14 cellular contexts compared by ENCODE assay signal in genomic region chr9:133682961-133683493, GRCh38. TPM values are rescaled to one million over a fixed set of nuclear protein-coding genes. Genes with fewer than 3 reads are reported as not detected.
DNase-seq lines count a peak whose midpoint lies in the region; ATAC-seq, FAIRE-seq and TF ChIP-seq lines count a peak whose summit lies in the region.
"Had no signal": no experiment of that assay in that cellular context is flagged by ENCODE, and none has a peak within 500 bp of the region (broad histone marks: within the 10 kb centered on the region; RNA-seq: fewer than 3 reads in every experiment).

No MANE protein-coding gene starts in this region.

- H3K27ac Mint-ChIP-seq in activated T-cell treated with anti-CD3 and anti-CD28 coated beads, Interleukin-2, amount 50 U/mL, for 72 hours, result no peak overlapping the region
- no peak overlapping the region for H3K27ac Mint-ChIP-seq in WTC11

- peak overlapping the region; percentile 80 to 87 for H3K4me3 Mint-ChIP-seq in activated T-cell treated with anti-CD3 and anti-CD28 coated beads, Interleukin-2, amount 50 U/mL, for 72 hours
- H3K4me3 Mint-ChIP-seq in WTC11, result no peak overlapping the region

- H3K27me3 Mint-ChIP-seq in activated T-cell treated with anti-CD3 and anti-CD28 coated beads, Interleukin-2, amount 50 U/mL, for 72 hours (ENCODE audit: low read depth), result no peaks in the 10 kb centered on the region
- H3K27me3 Mint-ChIP-seq in WTC11 (ENCODE audit: low read depth), result no peaks in the 10 kb centered on the region

- peaks cover 30% of the 10 kb centered on the region for H3K4me1 Mint-ChIP-seq in activated T-cell treated with anti-CD3 and anti-CD28 coated beads, Interleukin-2, amount 50 U/mL, for 72 hours (ENCODE audit: low read depth)
- peaks cover 2% of the 10 kb centered on the region; the same call in 1 of the 2 replicates for H3K4me1 Mint-ChIP-seq in WTC11

- CTCF ChIA-PET in WTC11 (lab: Charles Lee), result interaction anchor here (1.0 to 1.5 kb wide), 2 partner anchors 12 to 60 kb away, joined by 3 to 4 read pairs; no protein-coding TSS in a partner anchor

- H3K4me3 ChIP-seq in adipocyte (ENCODE audit: low read length) (no peak overlapping the region), right lobe of liver (no peak overlapping the region), upper lobe of left lung (no peak overlapping the region), testis (no peak overlapping the region)

- TF ChIP-seq CTCF in right lobe of liver (IDR thresholded peaks at IDR 0.05) (no peak), upper lobe of left lung (IDR thresholded peaks at IDR 0.05) (no peak), WTC11 (IDR thresholded peaks at IDR 0.05) (no peak), testis (IDR thresholded peaks at IDR 0.05) (no peak)

- peak overlapping the region; percentile 4 to 70 (median 10) for H3K27ac ChIP-seq in right lobe of liver
- H3K27ac ChIP-seq in upper lobe of left lung, result peak overlapping the region; percentile 69 to 84 (median 75)
- H3K27ac ChIP-seq in testis, result no peak overlapping the region
- H3K27ac ChIP-seq: foreskin keratinocyte had no signal

- H3K36me3 ChIP-seq in adipocyte (ENCODE audit: control insufficient read depth, insufficient read depth, low read length, severe bottlenecking) (no peaks in the 10 kb centered on the region), right lobe of liver (peaks cover 0 to 40% (median 16%) of the 10 kb centered on the region in 4 donors), upper lobe of left lung (no peaks in the 10 kb centered on the region), testis (ENCODE audit: low read depth, missing control alignments) (no peaks in the 10 kb centered on the region)

- peak overlapping the region; percentile 46 for H3K9ac ChIP-seq in adipocyte (ENCODE audit: low read length)

- no peak for FAIRE-seq in urothelium cell line (lab: Jason Lieb, UNC)

- intact Hi-C loops in right lobe of liver (cut with DNase I) (no loop called here), testis (cut with DNase I; ENCODE audit: low total_unique reads) (no loop called here)

- H3K27me3 ChIP-seq in adipocyte (replicated peaks; ENCODE audit: control insufficient read depth, insufficient read depth, low read length), result peaks cover 31% of the 10 kb centered on the region
- H3K27me3 ChIP-seq in right lobe of liver, result no peaks in the 10 kb centered on the region
- no peaks in the 10 kb centered on the region for H3K27me3 ChIP-seq in upper lobe of left lung
- no peaks in the 10 kb centered on the region for H3K27me3 ChIP-seq in testis

- TF ChIP-seq POLR2A in right lobe of liver (IDR thresholded peaks at IDR 0.05) (no peak), upper lobe of left lung (IDR thresholded peaks at IDR 0.05) (no peak), testis (IDR thresholded peaks at IDR 0.05) (no peak)

- ATAC-seq in activated T-cell treated with anti-CD3 and anti-CD28 coated beads, Interleukin-2, amount 50 U/mL, for 72 hours (replicated peaks in 1 of 2), result peak in 1 of 2 donors; percentile 6
- ATAC-seq in right lobe of liver (no peak), upper lobe of left lung (ENCODE audit: low FRiP score in 2 of 2) (no peak), WTC11 (no peak)
- ATAC-seq: foreskin keratinocyte had no signal

- H3K9me3 ChIP-seq in adipocyte (ENCODE audit: control insufficient read depth, low read length) (no peaks in the 10 kb centered on the region), right lobe of liver (no peaks in the 10 kb centered on the region), upper lobe of left lung (no peaks in the 10 kb centered on the region), testis (no peaks in the 10 kb centered on the region)

- no peaks in the 10 kb centered on the region for H3K36me3 Mint-ChIP-seq in activated T-cell treated with anti-CD3 and anti-CD28 coated beads, Interleukin-2, amount 50 U/mL, for 72 hours (ENCODE audit: insufficient read depth in 2 of 2)
- H3K36me3 Mint-ChIP-seq in WTC11, result no peaks in the 10 kb centered on the region

- H3K4me1 ChIP-seq in adipocyte (ENCODE audit: control insufficient read depth, insufficient read depth, low read length) (peaks cover 16% of the 10 kb centered on the region), right lobe of liver (no peaks in the 10 kb centered on the region), upper lobe of left lung (peaks cover 26 to 33% (median 28%) of the 10 kb centered on the region in 4 donors), testis (peaks cover 33% of the 10 kb centered on the region)
- H3K4me1 ChIP-seq: foreskin keratinocyte had no signal

- DNase-seq in activated T-cell treated with anti-CD3 and anti-CD28 coated beads, Interleukin-2, amount 50 U/mL, for 72 hours, result no peak
- DNase-seq in activated T-cell treated with anti-CD3 and anti-CD28 coated beads, Interleukin-2, amount 50 U/mL, for 48 hours, result no peak
- DNase-seq in adipocyte (ENCODE audit: low read depth) (no peak), right lobe of liver (peak in 1 of 3 donors; percentile 50), upper lobe of left lung (peak in 1 of 2 donors; percentile 58), urothelium cell line (ENCODE audit: low spot score) (no peak), WTC11 (ENCODE audit: low spot score) (no peak), testis (no peak)
- DNase-seq: foreskin keratinocyte, GDM1, NCI-H510A treated with DMSO at 0.1 percent for 48 hours had no signal

- POLR2A ChIA-PET in WTC11 (lab: Charles Lee), result no interaction called here

- TF ChIP-seq EP300 in upper lobe of left lung (IDR thresholded peaks at IDR 0.05), result no peak

- 92% methylated on average over 3 of the region's 12 CpGs for WGBS in right lobe of liver (ENCODE audit: insufficient coverage, low coverage, low lambda C conversion rate, missing lambda C conversion rate)
- WGBS in upper lobe of left lung, 2 donors, result 76 to 83% methylated on average over 5 to 12 of the region's 12 CpGs
- WGBS in testis, 2 donors, result 58 to 65% methylated on average over 8 to 12 of the region's 12 CpGs

- H3K9me3 Mint-ChIP-seq in activated T-cell treated with anti-CD3 and anti-CD28 coated beads, Interleukin-2, amount 50 U/mL, for 72 hours, result no peaks in the 10 kb centered on the region
- no peaks in the 10 kb centered on the region for H3K9me3 Mint-ChIP-seq in WTC11

TF ChIP-seq in WTC11, 78 proteins besides CTCF, POLR2A, EP300 and RAD21:
- no peak for TF ChIP-seq E2F1 (CRISPR knock-in tag; IDR thresholded peaks at IDR 0.05)
- TF ChIP-seq E2F5 (CRISPR knock-in tag; IDR thresholded peaks at IDR 0.05), result no peak
TF ChIP-seq in WTC11: peak in this region for 0.

RNA-seq across cellular contexts. Expression of gene DBH, which starts 46.9 kb away (rescaled TPM):
- not detected for total RNA-seq in activated T-cell treated with anti-CD3 and anti-CD28 coated beads, Interleukin-2, amount 50 U/mL, for 72 hours
- total RNA-seq in right lobe of liver, result 10 to 100 TPM in 1 of 6 experiments, 1 to 10 TPM in 5; 1.2 to 12.9 (median 5.7) TPM
- total RNA-seq in upper lobe of left lung, result under 1 TPM in 1 of 6 donors, not detected in 5; 0.27 TPM
- 0.23 to 0.34 TPM (median 0.24 TPM) in 3 replicates for total RNA-seq in WTC11 (2021)
- under 1 TPM in 1 of 2 donors, not detected in 1; 0.06 TPM for total RNA-seq in testis
- not detected for polyA plus RNA-seq in testis (ENCODE audit: insufficient read depth, low read depth, low replicate concordance)
- total RNA-seq: dermis blood vessel endothelial cell, foreskin keratinocyte, lung microvascular endothelial cell, posterior vena cava had no signal
- polyA plus RNA-seq: foreskin keratinocyte had no signal

RNA-seq across cellular contexts. Expression of gene SARDH, which starts 55.1 kb away (rescaled TPM):
- total RNA-seq in activated T-cell treated with anti-CD3 and anti-CD28 coated beads, Interleukin-2, amount 50 U/mL, for 72 hours, result 1 to 10 TPM; 1.6 to 4.7 TPM
- 100 to 1,000 TPM in 3 of 6 experiments, 10 to 100 TPM in 3; 67.3 to 183 (median 101) TPM for total RNA-seq in right lobe of liver
- 10 to 100 TPM in 2 of 6 donors, 1 to 10 TPM in 3, under 1 TPM in 1; 0.79 to 37.7 (median 4.2) TPM for total RNA-seq in upper lobe of left lung
- total RNA-seq in WTC11 (2021), result 8.5 to 15.2 TPM (median 13.7 TPM) in 3 replicates
- total RNA-seq in testis, result 1 to 10 TPM; 5.1 to 7.2 TPM
- polyA plus RNA-seq in testis (ENCODE audit: insufficient read depth, low read depth, low replicate concordance), result 2.6 TPM
- total RNA-seq: foreskin keratinocyte had no signal

Comparison
In these comparisons a context has a peak if more than half of its experiments do, and no peak if none do; other contexts are left out.
1. H3K27ac ChIP-seq: peak in right lobe of liver (3 of 3) and upper lobe of left lung (4 of 4); none in testis (0 of 2).